Comparison of ENCODE assay signal across 9 cellular contexts in the genomic region with DNA sequence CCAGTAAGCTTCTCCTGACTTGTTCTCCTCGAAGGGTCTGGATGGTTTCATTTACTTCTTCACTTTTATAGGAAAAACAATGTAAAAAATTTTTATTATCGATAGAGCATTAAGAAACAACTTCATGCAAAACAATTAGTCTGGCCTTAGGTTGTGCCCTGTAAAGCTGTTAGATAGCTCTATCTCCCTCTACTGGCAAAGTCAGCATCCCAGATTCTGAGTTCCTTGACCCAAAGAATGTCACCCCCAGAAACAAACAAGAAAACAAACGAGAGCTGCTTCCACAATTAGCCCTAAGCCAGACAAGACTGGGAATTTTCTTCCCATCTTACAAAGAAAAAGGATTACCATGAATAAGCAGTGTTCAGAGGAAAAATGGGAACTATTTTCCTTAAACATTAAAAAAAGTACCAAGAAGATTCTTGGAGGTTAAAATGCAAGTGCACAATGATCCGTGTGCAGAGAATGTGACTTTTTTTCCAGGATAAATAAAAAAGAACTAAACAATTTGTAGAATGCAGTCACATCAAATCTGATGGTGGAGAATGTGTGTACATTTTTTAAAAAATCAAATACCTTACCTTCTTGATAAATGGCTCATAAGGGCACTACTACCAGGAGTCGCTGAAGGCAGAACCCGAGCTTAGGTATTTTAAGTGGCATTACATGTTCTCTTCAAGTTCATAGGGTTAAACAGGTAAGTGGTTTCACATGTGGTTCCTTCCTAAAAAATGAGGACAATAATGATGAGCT.
DNase-seq lines count a peak whose midpoint lies in the region; ATAC-seq and TF ChIP-seq lines count a peak whose summit lies in the region.
"Had no signal": no experiment of that assay in that cellular context is flagged by ENCODE, and none has a peak within 500 bp of the region (broad histone marks: within the 10 kb centered on the region; RNA-seq: fewer than 3 reads in every experiment).

No MANE protein-coding gene starts in this region.

- no peak overlapping the region for H4K91ac ChIP-seq in neuronal stem cell (ENCODE audit: low read depth, low read length, poor library complexity)

- no peak overlapping the region for H3K27ac ChIP-seq in neuronal stem cell (replicated peaks; ENCODE audit: low read length)
- H3K27ac ChIP-seq: BLaER1 treated with 17β-estradiol and CSF1 and Interleukin-3, amounts not matched to agents 10 nM and 100 nM had no signal

- no peak overlapping the region for H2BK5ac ChIP-seq in neuronal stem cell (ENCODE audit: low read length)

- ATAC-seq in GM21360 (IDR thresholded peaks at IDR 0.05; ENCODE audit: unreplicated experiment): no peak

- H3K23ac ChIP-seq in neuronal stem cell (ENCODE audit: low read depth, low read length, poor library complexity): no peak overlapping the region

- H3K4me2 ChIP-seq in neuronal stem cell (ENCODE audit: insufficient read depth, low read length, poor library complexity, severe bottlenecking): no peak overlapping the region

- WGBS in neuronal stem cell (ENCODE audit: extremely low coverage in 2 of 2, insufficient read length in 2 of 2, insufficient replicate concordance in 1 of 2), 2 donors: no CpG with 5 or more reads among the region's 6 CpGs

- no peak overlapping the region for H2AFZ ChIP-seq in neuronal stem cell (ENCODE audit: low read length)

- no peaks in the 10 kb centered on the region for H3K36me3 ChIP-seq in neuronal stem cell (replicated peaks in 1 of 2; ENCODE audit: control insufficient read depth in 2 of 2, insufficient read depth in 2 of 2, low read length in 2 of 2)
- H3K36me3 ChIP-seq: BLaER1 treated with 17β-estradiol and CSF1 and Interleukin-3, amounts not matched to agents 10 nM and 100 nM had no signal

- no peaks in the 10 kb centered on the region for H3K4me1 ChIP-seq in neuronal stem cell (ENCODE audit: control insufficient read depth in 2 of 2, insufficient read depth in 1 of 2, low read depth in 1 of 2, low read length in 2 of 2)

- no peaks in the 10 kb centered on the region for H3K9me3 ChIP-seq in neuronal stem cell (replicated peaks in 1 of 2; ENCODE audit: control insufficient read depth in 2 of 2, insufficient read depth in 1 of 2, low read depth in 1 of 2, low read length in 2 of 2)
- H3K9me3 ChIP-seq: BLaER1 treated with 17β-estradiol and CSF1 and Interleukin-3, amounts not matched to agents 10 nM and 100 nM had no signal

- H4K8ac ChIP-seq in neuronal stem cell (ENCODE audit: low read depth, low read length): no peak overlapping the region

- H2BK12ac ChIP-seq in neuronal stem cell (ENCODE audit: low read length): no peak overlapping the region

- TF ChIP-seq CTCF in epithelial cell of esophagus (IDR thresholded peaks at IDR 0.05; ENCODE audit: insufficient read depth, low read depth, low read length, missing control alignments): peak; percentile 61

- H3K27me3 ChIP-seq in neuronal stem cell (ENCODE audit: control insufficient read depth in 3 of 3, insufficient read depth in 3 of 3, low read depth in 1 of 3, low read length in 3 of 3): no peaks in the 10 kb centered on the region
- H3K27me3 ChIP-seq: BLaER1 treated with 17β-estradiol and CSF1 and Interleukin-3, amounts not matched to agents 10 nM and 100 nM had no signal

- no peak overlapping the region for H2BK15ac ChIP-seq in neuronal stem cell (ENCODE audit: low read length)

- H3K4me3 ChIP-seq in epithelial cell of esophagus (ENCODE audit: low read length): no peak overlapping the region
- no peak overlapping the region for H3K4me3 ChIP-seq in neuronal stem cell (ENCODE audit: low read length in 2 of 2)
- H3K4me3 ChIP-seq: BLaER1 treated with 17β-estradiol and CSF1 and Interleukin-3, amounts not matched to agents 10 nM and 100 nM had no signal

- no peak overlapping the region for H3K14ac ChIP-seq in neuronal stem cell (ENCODE audit: low read length)

- DNase-seq in NCI-H1417 (lab: John Stamatoyannopoulos, UW): peak in 2 of 3 experiments; percentile 11 to 72
- no peak for DNase-seq in NCI-H1417 treated with DMSO at 0.1 percent for 48 hours (lab: John Stamatoyannopoulos, UW)
- peak; percentile 24 for DNase-seq in NCI-H460 (ENCODE audit: extremely low read depth, low read depth)
- peak; percentile 45 for DNase-seq in epithelial cell of esophagus (ENCODE audit: low read depth)
- DNase-seq in neuronal stem cell (ENCODE audit: low spot score): peak; percentile 27
- no peak for DNase-seq in activated naive CD4-positive, alpha-beta T cell (lab: John Stamatoyannopoulos, UW)
- DNase-seq in ecto neural progenitor cell (ENCODE audit: low spot score): no peak

- no peak overlapping the region for H2AK5ac ChIP-seq in neuronal stem cell (ENCODE audit: low read depth, low read length)

- H3K9ac ChIP-seq in neuronal stem cell (ENCODE audit: low read depth, low read length, poor library complexity): no peak overlapping the region
- H3K9ac ChIP-seq: BLaER1 treated with 17β-estradiol and CSF1 and Interleukin-3, amounts not matched to agents 10 nM and 100 nM had no signal

- no peak overlapping the region for H2BK120ac ChIP-seq in neuronal stem cell (ENCODE audit: low read depth, low read length)

- no peaks in the 10 kb centered on the region for H3K79me1 ChIP-seq in neuronal stem cell (ENCODE audit: low read depth, low read length)

- H3K4ac ChIP-seq in neuronal stem cell (ENCODE audit: low read length): no peak overlapping the region

- H3K18ac ChIP-seq in neuronal stem cell (ENCODE audit: low read length): no peak overlapping the region

Comparison
In these comparisons a context has a peak if more than half of its experiments do, and no peak if none do; other contexts are left out.
1. DNase-seq: peak in NCI-H1417 (2 of 3), NCI-H460 (single experiment), epithelial cell of esophagus (single experiment) and neuronal stem cell (single experiment); none in NCI-H1417 treated with DMSO at 0.1 percent for 48 hours (single experiment), activated naive CD4-positive, alpha-beta T cell (0 of 4) and ecto neural progenitor cell (single experiment).